Comparison of ENCODE assay signal across 10 cellular contexts in genomic region chr15:99717129-99718024, GRCh38. TPM values are rescaled to one million over a fixed set of nuclear protein-coding genes. Genes with fewer than 3 reads are reported as not detected.
DNase-seq lines count a peak whose midpoint lies in the region; ATAC-seq and TF ChIP-seq lines count a peak whose summit lies in the region.
"Had no signal": no experiment of that assay in that cellular context is flagged by ENCODE, and none has a peak within 500 bp of the region (broad histone marks: within the 10 kb centered on the region; RNA-seq: fewer than 3 reads in every experiment).

No MANE protein-coding gene starts in this region.

- H3K4me1 Mint-ChIP-seq in activated naive CD4-positive, alpha-beta T cell treated with anti-CD3 and anti-CD28 coated beads, Interleukin-2, amount 10 ng/mL, durations not matched to agents 7 days and 5 days: peaks cover 38% of the 10 kb centered on the region
- peaks cover 25% of the 10 kb centered on the region for H3K4me1 Mint-ChIP-seq in T-helper 2 cell treated with Interferon-gamma antibody and Interleukin-4, amounts not matched to agents 5 μg/mL and 100 μg/mL, for 36 hours (ENCODE audit: low read depth)

- H3K27ac ChIP-seq in upper lobe of right lung: peak overlapping the region; percentile 31
- H3K27ac ChIP-seq: SJSA1 had no signal

- H3K4me3 Mint-ChIP-seq in activated naive CD4-positive, alpha-beta T cell treated with anti-CD3 and anti-CD28 coated beads, Interleukin-2, amount 10 ng/mL, durations not matched to agents 7 days and 5 days: no peak overlapping the region
- H3K4me3 Mint-ChIP-seq in T-helper 2 cell treated with Interferon-gamma antibody and Interleukin-4, amounts not matched to agents 5 μg/mL and 100 μg/mL, for 36 hours: no peak overlapping the region

- no peaks in the 10 kb centered on the region for H3K9me3 ChIP-seq in upper lobe of right lung
- H3K9me3 ChIP-seq: SJSA1 had no signal

- no peaks in the 10 kb centered on the region for H3K27me3 ChIP-seq in upper lobe of right lung
- H3K27me3 ChIP-seq: SJSA1 had no signal

- intact Hi-C loops in head of caudate nucleus (cut with DNase I) (no loop called here), upper lobe of right lung (cut with DNase I) (no loop called here)

- H3K27me3 Mint-ChIP-seq in activated naive CD4-positive, alpha-beta T cell treated with anti-CD3 and anti-CD28 coated beads, Interleukin-2, amount 10 ng/mL, durations not matched to agents 7 days and 5 days: no peaks in the 10 kb centered on the region
- no peaks in the 10 kb centered on the region for H3K27me3 Mint-ChIP-seq in T-helper 2 cell treated with Interferon-gamma antibody and Interleukin-4, amounts not matched to agents 5 μg/mL and 100 μg/mL, for 36 hours (ENCODE audit: low read depth)

- H3K36me3 Mint-ChIP-seq in activated naive CD4-positive, alpha-beta T cell treated with anti-CD3 and anti-CD28 coated beads, Interleukin-2, amount 50 U/mL, for 72 hours: peaks cover 5 to 6% of the 10 kb centered on the region in 2 donors
- H3K36me3 Mint-ChIP-seq in activated naive CD4-positive, alpha-beta T cell treated with anti-CD3 and anti-CD28 coated beads, Interleukin-2, amount 10 ng/mL, durations not matched to agents 7 days and 5 days: peaks cover 24% of the 10 kb centered on the region
- H3K36me3 Mint-ChIP-seq in T-helper 2 cell treated with Interferon-gamma antibody and Interleukin-4, amounts not matched to agents 5 μg/mL and 100 μg/mL, for 36 hours (ENCODE audit: low read depth): peaks cover 13% of the 10 kb centered on the region

- no peak for TF ChIP-seq CTCF in upper lobe of right lung (IDR thresholded peaks at IDR 0.05)

- H3K36me3 ChIP-seq in upper lobe of right lung: peaks cover 29% of the 10 kb centered on the region

- peak; percentile 48 to 80 for ATAC-seq in activated naive CD4-positive, alpha-beta T cell treated with anti-CD3 and anti-CD28 coated beads, Interleukin-2, amount 50 U/mL, for 72 hours
- peak; percentile 27 for ATAC-seq in HG03342 (IDR thresholded peaks at IDR 0.05; ENCODE audit: unreplicated experiment)
- ATAC-seq in upper lobe of right lung: no peak

- CTCF ChIA-PET in activated naive CD4-positive, alpha-beta T cell treated with anti-CD3 and anti-CD28 coated beads, Interleukin-2, amount 10 ng/mL, durations not matched to agents 7 days and 5 days (lab: Charles Lee): interaction anchor here (1.0 to 2.8 kb wide), 7 partner anchors 9 to 373 kb away, joined by 3 to 18 read pairs (median 3); no protein-coding TSS in a partner anchor

- no peak overlapping the region for H3K4me3 ChIP-seq in upper lobe of right lung
- H3K4me3 ChIP-seq: SJSA1 had no signal

- DNase-seq in activated naive CD4-positive, alpha-beta T cell treated with anti-CD3 and anti-CD28 coated beads, Interleukin-2, amount 50 U/mL, for 72 hours (ENCODE audit: low spot score in 2 of 2): no peak
- no peak for DNase-seq in activated naive CD4-positive, alpha-beta T cell treated with anti-CD3 and anti-CD28 coated beads, Interleukin-2, amount 10 ng/mL, durations not matched to agents 7 days and 5 days
- peak in 22 of 42 donors; percentile 21 to 73 (median 42) for DNase-seq in head of caudate nucleus
- no peak for DNase-seq in upper lobe of right lung
- no peak for DNase-seq in NCI-H1105 treated with DMSO at 0.1 percent for 48 hours (lab: John Stamatoyannopoulos, UW)
- no peak for DNase-seq in T-helper 2 cell treated with Interferon-gamma antibody and Interleukin-4, amounts not matched to agents 5 μg/mL and 100 μg/mL, for 36 hours (ENCODE audit: low spot score)
- no peak for DNase-seq in GOT3 (lab: John Stamatoyannopoulos, UW)
- DNase-seq: activated effector memory CD4-positive, alpha-beta T cell treated with Interleukin-2 at 50 U/mL for 16 hours had no signal

- H3K9me3 Mint-ChIP-seq in activated naive CD4-positive, alpha-beta T cell treated with anti-CD3 and anti-CD28 coated beads, Interleukin-2, amount 50 U/mL, for 72 hours: peaks cover 0 to 4% of the 10 kb centered on the region in 2 donors
- H3K9me3 Mint-ChIP-seq in activated naive CD4-positive, alpha-beta T cell treated with anti-CD3 and anti-CD28 coated beads, Interleukin-2, amount 10 ng/mL, durations not matched to agents 7 days and 5 days: no peaks in the 10 kb centered on the region
- no peaks in the 10 kb centered on the region for H3K9me3 Mint-ChIP-seq in T-helper 2 cell treated with Interferon-gamma antibody and Interleukin-4, amounts not matched to agents 5 μg/mL and 100 μg/mL, for 36 hours

- peaks cover 16% of the 10 kb centered on the region for H3K4me1 ChIP-seq in upper lobe of right lung

- H3K27ac Mint-ChIP-seq in activated naive CD4-positive, alpha-beta T cell treated with anti-CD3 and anti-CD28 coated beads, Interleukin-2, amount 50 U/mL, for 72 hours: no peak overlapping the region
- H3K27ac Mint-ChIP-seq in activated naive CD4-positive, alpha-beta T cell treated with anti-CD3 and anti-CD28 coated beads, Interleukin-2, amount 10 ng/mL, durations not matched to agents 7 days and 5 days: no peak overlapping the region
- H3K27ac Mint-ChIP-seq in T-helper 2 cell treated with Interferon-gamma antibody and Interleukin-4, amounts not matched to agents 5 μg/mL and 100 μg/mL, for 36 hours: no peak overlapping the region

RNA-seq across cellular contexts. Expression of gene LYSMD4, which starts 15.9 kb away (rescaled TPM):
- total RNA-seq in activated naive CD4-positive, alpha-beta T cell treated with anti-CD3 and anti-CD28 coated beads, Interleukin-2, amount 50 U/mL, for 72 hours: 1 to 10 TPM; 5.8 to 7.3 TPM
- total RNA-seq in upper lobe of right lung: 9.1 TPM

Comparison
In these comparisons a context has a peak if more than half of its experiments do, and no peak if none do; other contexts are left out.
1. DNase-seq: peak in head of caudate nucleus (22 of 42); none in activated naive CD4-positive, alpha-beta T cell treated with anti-CD3 and anti-CD28 coated beads, Interleukin-2, amount 50 U/mL, for 72 hours (0 of 2), activated naive CD4-positive, alpha-beta T cell treated with anti-CD3 and anti-CD28 coated beads, Interleukin-2, amount 10 ng/mL, durations not matched to agents 7 days and 5 days (single experiment), upper lobe of right lung (single experiment), NCI-H1105 treated with DMSO at 0.1 percent for 48 hours (single experiment), T-helper 2 cell treated with Interferon-gamma antibody and Interleukin-4, amounts not matched to agents 5 μg/mL and 100 μg/mL, for 36 hours (single experiment) and GOT3 (single experiment).